ENCODE assay signal across 1 cellular context in genomic region chr5:139692605-139693340, GRCh38.
A peak's percentile ranks its signal among the peaks of the same experiment; 100 is the strongest.
TF ChIP-seq lines count a peak whose summit lies in the region.

No MANE protein-coding gene starts in this region.

TF ChIP-seq in K562, 482 proteins besides CTCF, POLR2A, EP300 and RAD21 (continued from another document):
- TF ChIP-seq RFX1 (IDR thresholded peaks at IDR 0.05): peak; percentile 90
- TF ChIP-seq, protein P1, sequence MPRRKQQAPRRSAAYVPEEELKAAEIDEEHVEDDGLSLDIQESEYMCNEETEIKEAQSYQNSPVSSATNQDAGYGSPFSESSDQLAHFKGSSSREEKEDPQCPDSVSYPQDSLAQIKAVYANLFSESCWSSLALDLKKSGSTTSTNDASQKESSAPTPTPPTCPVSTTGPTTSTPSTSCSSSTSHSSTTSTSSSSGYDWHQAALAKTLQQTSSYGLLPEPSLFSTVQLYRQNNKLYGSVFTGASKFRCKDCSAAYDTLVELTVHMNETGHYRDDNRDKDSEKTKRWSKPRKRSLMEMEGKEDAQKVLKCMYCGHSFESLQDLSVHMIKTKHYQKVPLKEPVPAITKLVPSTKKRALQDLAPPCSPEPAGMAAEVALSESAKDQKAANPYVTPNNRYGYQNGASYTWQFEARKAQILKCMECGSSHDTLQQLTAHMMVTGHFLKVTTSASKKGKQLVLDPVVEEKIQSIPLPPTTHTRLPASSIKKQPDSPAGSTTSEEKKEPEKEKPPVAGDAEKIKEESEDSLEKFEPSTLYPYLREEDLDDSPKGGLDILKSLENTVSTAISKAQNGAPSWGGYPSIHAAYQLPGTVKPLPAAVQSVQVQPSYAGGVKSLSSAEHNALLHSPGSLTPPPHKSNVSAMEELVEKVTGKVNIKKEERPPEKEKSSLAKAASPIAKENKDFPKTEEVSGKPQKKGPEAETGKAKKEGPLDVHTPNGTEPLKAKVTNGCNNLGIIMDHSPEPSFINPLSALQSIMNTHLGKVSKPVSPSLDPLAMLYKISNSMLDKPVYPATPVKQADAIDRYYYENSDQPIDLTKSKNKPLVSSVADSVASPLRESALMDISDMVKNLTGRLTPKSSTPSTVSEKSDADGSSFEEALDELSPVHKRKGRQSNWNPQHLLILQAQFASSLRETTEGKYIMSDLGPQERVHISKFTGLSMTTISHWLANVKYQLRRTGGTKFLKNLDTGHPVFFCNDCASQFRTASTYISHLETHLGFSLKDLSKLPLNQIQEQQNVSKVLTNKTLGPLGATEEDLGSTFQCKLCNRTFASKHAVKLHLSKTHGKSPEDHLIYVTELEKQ (CRISPR knock-in tag; IDR thresholded peaks at IDR 0.05): no peak
- no peak for TF ChIP-seq MTA1 (IDR thresholded peaks at IDR 0.05; ENCODE audit: borderline replicate concordance)
- TF ChIP-seq, protein P2, sequence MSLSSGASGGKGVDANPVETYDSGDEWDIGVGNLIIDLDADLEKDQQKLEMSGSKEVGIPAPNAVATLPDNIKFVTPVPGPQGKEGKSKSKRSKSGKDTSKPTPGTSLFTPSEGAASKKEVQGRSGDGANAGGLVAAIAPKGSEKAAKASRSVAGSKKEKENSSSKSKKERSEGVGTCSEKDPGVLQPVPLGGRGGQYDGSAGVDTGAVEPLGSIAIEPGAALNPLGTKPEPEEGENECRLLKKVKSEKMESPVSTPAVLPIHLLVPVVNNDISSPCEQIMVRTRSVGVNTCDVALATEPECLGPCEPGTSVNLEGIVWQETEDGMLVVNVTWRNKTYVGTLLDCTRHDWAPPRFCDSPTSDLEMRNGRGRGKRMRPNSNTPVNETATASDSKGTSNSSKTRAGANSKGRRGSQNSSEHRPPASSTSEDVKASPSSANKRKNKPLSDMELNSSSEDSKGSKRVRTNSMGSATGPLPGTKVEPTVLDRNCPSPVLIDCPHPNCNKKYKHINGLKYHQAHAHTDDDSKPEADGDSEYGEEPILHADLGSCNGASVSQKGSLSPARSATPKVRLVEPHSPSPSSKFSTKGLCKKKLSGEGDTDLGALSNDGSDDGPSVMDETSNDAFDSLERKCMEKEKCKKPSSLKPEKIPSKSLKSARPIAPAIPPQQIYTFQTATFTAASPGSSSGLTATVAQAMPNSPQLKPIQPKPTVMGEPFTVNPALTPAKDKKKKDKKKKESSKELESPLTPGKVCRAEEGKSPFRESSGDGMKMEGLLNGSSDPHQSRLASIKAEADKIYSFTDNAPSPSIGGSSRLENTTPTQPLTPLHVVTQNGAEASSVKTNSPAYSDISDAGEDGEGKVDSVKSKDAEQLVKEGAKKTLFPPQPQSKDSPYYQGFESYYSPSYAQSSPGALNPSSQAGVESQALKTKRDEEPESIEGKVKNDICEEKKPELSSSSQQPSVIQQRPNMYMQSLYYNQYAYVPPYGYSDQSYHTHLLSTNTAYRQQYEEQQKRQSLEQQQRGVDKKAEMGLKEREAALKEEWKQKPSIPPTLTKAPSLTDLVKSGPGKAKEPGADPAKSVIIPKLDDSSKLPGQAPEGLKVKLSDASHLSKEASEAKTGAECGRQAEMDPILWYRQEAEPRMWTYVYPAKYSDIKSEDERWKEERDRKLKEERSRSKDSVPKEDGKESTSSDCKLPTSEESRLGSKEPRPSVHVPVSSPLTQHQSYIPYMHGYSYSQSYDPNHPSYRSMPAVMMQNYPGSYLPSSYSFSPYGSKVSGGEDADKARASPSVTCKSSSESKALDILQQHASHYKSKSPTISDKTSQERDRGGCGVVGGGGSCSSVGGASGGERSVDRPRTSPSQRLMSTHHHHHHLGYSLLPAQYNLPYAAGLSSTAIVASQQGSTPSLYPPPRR (CRISPR knock-in tag; IDR thresholded peaks at IDR 0.05; ENCODE audit: borderline replicate concordance): no peak
- peak; percentile 45; the same call in 1 of the 2 replicates for TF ChIP-seq ZBTB7A (IDR thresholded peaks at IDR 0.05; ENCODE audit: borderline replicate concordance, control insufficient read depth, low read depth, low read length)
- TF ChIP-seq TOE1 (IDR thresholded peaks at IDR 0.05; ENCODE audit: borderline replicate concordance): peak; percentile 75; the same call in 1 of the 2 replicates
- no peak for TF ChIP-seq TOE1 (CRISPR knock-in tag; IDR thresholded peaks at IDR 0.05; ENCODE audit: borderline replicate concordance, low read depth)
- TF ChIP-seq USF1 (CRISPR knock-in tag; IDR thresholded peaks at IDR 0.05): peak; percentile 43
- TF ChIP-seq, protein P3, sequence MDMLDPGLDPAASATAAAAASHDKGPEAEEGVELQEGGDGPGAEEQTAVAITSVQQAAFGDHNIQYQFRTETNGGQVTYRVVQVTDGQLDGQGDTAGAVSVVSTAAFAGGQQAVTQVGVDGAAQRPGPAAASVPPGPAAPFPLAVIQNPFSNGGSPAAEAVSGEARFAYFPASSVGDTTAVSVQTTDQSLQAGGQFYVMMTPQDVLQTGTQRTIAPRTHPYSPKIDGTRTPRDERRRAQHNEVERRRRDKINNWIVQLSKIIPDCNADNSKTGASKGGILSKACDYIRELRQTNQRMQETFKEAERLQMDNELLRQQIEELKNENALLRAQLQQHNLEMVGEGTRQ (CRISPR knock-in tag; IDR thresholded peaks at IDR 0.05): peak; percentile 55
- no peak for TF ChIP-seq ZNF699 (CRISPR knock-in tag; IDR thresholded peaks at IDR 0.05; ENCODE audit: insufficient replicate concordance)
- TF ChIP-seq POLR2G (IDR thresholded peaks at IDR 0.05; ENCODE audit: low read depth, low read length): peak; percentile 49; the same call in 1 of the 2 replicates
- TF ChIP-seq RAD51 (IDR thresholded peaks at IDR 0.05; ENCODE audit: borderline replicate concordance, low read depth): peak; percentile 57; the same call in 1 of the 2 replicates
- TF ChIP-seq AFF1 (IDR thresholded peaks at IDR 0.05; ENCODE audit: low read depth in 1 of 2, partially characterized antibody in 2 of 2): no peak
- TF ChIP-seq TFE3 (CRISPR knock-in tag; IDR thresholded peaks at IDR 0.05): peak; percentile 80
- TF ChIP-seq, protein P4, sequence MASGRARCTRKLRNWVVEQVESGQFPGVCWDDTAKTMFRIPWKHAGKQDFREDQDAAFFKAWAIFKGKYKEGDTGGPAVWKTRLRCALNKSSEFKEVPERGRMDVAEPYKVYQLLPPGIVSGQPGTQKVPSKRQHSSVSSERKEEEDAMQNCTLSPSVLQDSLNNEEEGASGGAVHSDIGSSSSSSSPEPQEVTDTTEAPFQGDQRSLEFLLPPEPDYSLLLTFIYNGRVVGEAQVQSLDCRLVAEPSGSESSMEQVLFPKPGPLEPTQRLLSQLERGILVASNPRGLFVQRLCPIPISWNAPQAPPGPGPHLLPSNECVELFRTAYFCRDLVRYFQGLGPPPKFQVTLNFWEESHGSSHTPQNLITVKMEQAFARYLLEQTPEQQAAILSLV (tag; IDR thresholded peaks at IDR 0.05): no peak
- no peak for TF ChIP-seq MBD2 (IDR thresholded peaks at IDR 0.05; ENCODE audit: borderline replicate concordance, low read depth)
- TF ChIP-seq CBFA2T2 (conservative IDR thresholded peaks at IDR 0.05): peak; percentile 20; the same call in 1 of the 2 replicates
- TF ChIP-seq RCOR1 (IDR thresholded peaks at IDR 0.05; ENCODE audit: borderline replicate concordance in 1 of 2, low read depth in 2 of 2, low read length in 2 of 2): 0 out of 4 replicates have a peak, but pooled peaks of 1 of the 2 experiments have one; percentile 25
TF ChIP-seq in K562: peak in this region for 10.
